In genomic region chr9:91131433-91131839, GRCh38 we compare ENCODE assay signal across 8 cellular contexts.
A peak's percentile ranks its signal among the peaks of the same experiment; 100 is the strongest.
DNase-seq lines count a peak whose midpoint lies in the region; ATAC-seq, FAIRE-seq and TF ChIP-seq lines count a peak whose summit lies in the region.

No MANE protein-coding gene starts in this region.

- peak; percentile 73 for DNase-seq in H54 (ENCODE audit: insufficient read length, low spot score)
- peak; percentile 63 for DNase-seq in RKO (ENCODE audit: low spot score)
- DNase-seq in astrocyte of the hippocampus (ENCODE audit: low read depth, low spot score) = peak; percentile 90
- peak; percentile 79 for DNase-seq in non-pigmented ciliary epithelial cell (ENCODE audit: low read depth)
- no peak for DNase-seq in DMS153 (lab: John Stamatoyannopoulos, UW)
- no peak for DNase-seq in DMS53 treated with DMSO at 0.1 percent for 48 hours (lab: John Stamatoyannopoulos, UW; ENCODE audit: unreplicated experiment)

- no peak for TF ChIP-seq POLR2A in H54 (IDR thresholded peaks at IDR 0.05; ENCODE audit: low read depth, low read length)

- FAIRE-seq in H54 (lab: Jason Lieb, UNC) = peak; percentile 96

- ATAC-seq in HG03159 (IDR thresholded peaks at IDR 0.05; ENCODE audit: unreplicated experiment) (no peak), GM21786 (IDR thresholded peaks at IDR 0.05; ENCODE audit: unreplicated experiment) (no peak)

Comparison
In these comparisons a context has a peak if more than half of its experiments do, and no peak if none do; other contexts are left out.
1. DNase-seq: peak in H54 (single experiment), RKO (single experiment), astrocyte of the hippocampus (single experiment) and non-pigmented ciliary epithelial cell (single experiment); none in DMS153 (single experiment) and DMS53 treated with DMSO at 0.1 percent for 48 hours (single experiment).